28 cellular contexts compared by ENCODE assay signal in the genomic region with DNA sequence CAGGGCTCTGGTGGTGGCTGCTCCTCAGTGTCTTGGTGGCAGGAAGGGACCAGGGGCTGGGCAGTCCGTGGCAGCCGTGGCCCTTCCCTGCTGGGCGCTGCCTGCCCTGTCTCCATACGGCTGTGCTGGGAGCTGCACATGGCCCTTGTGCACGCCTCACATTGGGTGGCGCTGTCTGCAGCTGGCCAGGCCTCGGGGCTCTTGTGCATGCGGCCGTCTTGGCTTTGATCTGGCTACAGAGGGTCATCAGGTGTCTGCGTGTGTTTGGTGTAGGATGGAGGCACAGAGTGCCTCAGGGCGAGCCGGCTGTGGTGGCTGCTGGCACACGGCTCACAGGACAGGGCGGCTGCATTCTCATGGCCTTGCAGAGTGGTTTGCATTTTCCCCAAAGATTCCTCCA. TPM values are rescaled to one million over a fixed set of nuclear protein-coding genes. Genes with fewer than 3 reads are reported as not detected.
"Had no signal": no experiment of that assay in that cellular context is flagged by ENCODE, and none has a peak within 500 bp of the region (broad histone marks: within the 10 kb centered on the region; RNA-seq: fewer than 3 reads in every experiment).

No MANE protein-coding gene starts in this region.

- H3K9me3 ChIP-seq: esophagus squamous epithelium, right atrium auricular region, SK-N-SH, suprapubic skin, tibial artery had no signal

- H3K27ac Mint-ChIP-seq: activated CD4-positive, alpha-beta memory T cell treated with anti-CD3 and anti-CD28 coated beads, Interleukin-2, amount 10 ng/mL, durations not matched to agents 7 days and 5 days; activated CD4-positive, alpha-beta T cell treated with anti-CD3 and anti-CD28 coated beads, Interleukin-2, amount 10 ng/mL, durations not matched to agents 24 days and 14 days; activated T-cell treated with anti-CD3 and anti-CD28 coated beads, Interleukin-2, amount 50 U/mL, for 72 hours; T-helper 1 cell treated with Interleukin-12 subunit alpha and Interleukin-12 subunit beta and Interleukin-4 antibody, amounts not matched to agents 30 μg/mL and 1 μg/mL, for 36 hours had no signal

- H3K27me3 Mint-ChIP-seq: activated CD4-positive, alpha-beta memory T cell treated with anti-CD3 and anti-CD28 coated beads, Interleukin-2, amount 10 ng/mL, durations not matched to agents 7 days and 5 days; activated CD4-positive, alpha-beta T cell treated with anti-CD3 and anti-CD28 coated beads, Interleukin-2, amount 10 ng/mL, durations not matched to agents 24 days and 14 days; naive B cell; stimulated activated naive B cell treated with anti-CD40 and anti-IgM and Interleukin-4, amounts not matched to agents 10 μg/mL and 1 μg/mL and 100 μg/mL, for 72 hours had no signal

- H3K9me3 Mint-ChIP-seq: activated CD4-positive, alpha-beta memory T cell treated with anti-CD3 and anti-CD28 coated beads, Interleukin-2, amount 10 ng/mL, durations not matched to agents 7 days and 5 days; activated CD4-positive, alpha-beta T cell treated with anti-CD3 and anti-CD28 coated beads, Interleukin-2, amount 10 ng/mL, durations not matched to agents 24 days and 14 days; activated naive CD4-positive, alpha-beta T cell treated with anti-CD3 and anti-CD28 coated beads, Interleukin-2, amount 50 U/mL, for 72 hours; activated T-cell treated with anti-CD3 and anti-CD28 coated beads, Interleukin-2, amount 50 U/mL, for 72 hours; naive B cell; stimulated activated naive B cell treated with anti-CD40 and anti-IgM and Interleukin-4, amounts not matched to agents 10 μg/mL and 1 μg/mL and 100 μg/mL, for 72 hours; T-helper 1 cell treated with Interleukin-12 subunit alpha and Interleukin-12 subunit beta and Interleukin-4 antibody, amounts not matched to agents 30 μg/mL and 1 μg/mL, for 36 hours had no signal

- H3K9ac ChIP-seq: SK-N-SH had no signal

- DNase-seq: activated CD4-positive, alpha-beta memory T cell treated with anti-CD3 and anti-CD28 coated beads, Interleukin-2, amount 10 ng/mL, durations not matched to agents 7 days and 5 days; activated CD4-positive, alpha-beta T cell treated with anti-CD3 and anti-CD28 coated beads, Interleukin-2, amount 10 ng/mL, durations not matched to agents 24 days and 14 days; activated CD4-positive, CD25-positive, alpha-beta regulatory T cell treated with anti-CD3 and anti-CD28 coated beads, Interleukin-2, amount 50 U/mL, for 72 hours; activated naive CD4-positive, alpha-beta T cell; activated T-cell treated with anti-CD3 and anti-CD28 coated beads, Interleukin-2, amount 50 U/mL, for 72 hours; central memory CD4-positive, alpha-beta T cell; esophagus squamous epithelium; mammary epithelial cell; naive B cell; SK-N-SH; stimulated activated CD4-positive, alpha-beta T cell treated with anti-CD3 and anti-CD28 coated beads, Interleukin-1b, Interleukin-23, amount 100 ng/mL, for 48 hours; stimulated activated CD4-positive, alpha-beta T cell treated with anti-CD3 and anti-CD28 coated beads, Interleukin-4, amount 100 ng/mL, for 4 hours; stimulated activated naive B cell treated with anti-CD40 and anti-IgM and Interleukin-4, amounts not matched to agents 10 μg/mL and 1 μg/mL and 100 μg/mL, for 72 hours; SW 1271; T1000; tibial artery; WERI-Rb-1 had no signal

- H3K4me3 Mint-ChIP-seq: activated CD4-positive, alpha-beta memory T cell treated with anti-CD3 and anti-CD28 coated beads, Interleukin-2, amount 10 ng/mL, durations not matched to agents 7 days and 5 days; activated CD4-positive, alpha-beta T cell treated with anti-CD3 and anti-CD28 coated beads, Interleukin-2, amount 10 ng/mL, durations not matched to agents 24 days and 14 days; activated T-cell treated with anti-CD3 and anti-CD28 coated beads, Interleukin-2, amount 50 U/mL, for 72 hours; naive B cell; stimulated activated naive B cell treated with anti-CD40 and anti-IgM and Interleukin-4, amounts not matched to agents 10 μg/mL and 1 μg/mL and 100 μg/mL, for 72 hours; T-helper 1 cell treated with Interleukin-12 subunit alpha and Interleukin-12 subunit beta and Interleukin-4 antibody, amounts not matched to agents 30 μg/mL and 1 μg/mL, for 36 hours had no signal

- H3K4me1 ChIP-seq: right atrium auricular region, tibial artery had no signal

- H3K27ac ChIP-seq: esophagus squamous epithelium, right atrium auricular region, suprapubic skin, tibial artery, WERI-Rb-1 had no signal

- ATAC-seq: activated naive CD4-positive, alpha-beta T cell treated with anti-CD3 and anti-CD28 coated beads, Interleukin-2, amount 50 U/mL, for 72 hours; activated T-cell treated with anti-CD3 and anti-CD28 coated beads, Interleukin-2, amount 50 U/mL, for 72 hours; stimulated activated naive B cell treated with anti-CD40 and anti-IgM and Interleukin-4, amounts not matched to agents 10 μg/mL and 1 μg/mL and 100 μg/mL, for 72 hours had no signal

- H3K27me3 ChIP-seq: esophagus squamous epithelium, right atrium auricular region, suprapubic skin, tibial artery had no signal

- H3K4me1 Mint-ChIP-seq: activated CD4-positive, alpha-beta memory T cell treated with anti-CD3 and anti-CD28 coated beads, Interleukin-2, amount 10 ng/mL, durations not matched to agents 7 days and 5 days had no signal

- H3K4me2 ChIP-seq: SK-N-SH, smooth muscle cell had no signal

- H3K4me3 ChIP-seq: esophagus squamous epithelium, right atrium auricular region, smooth muscle cell, suprapubic skin, tibial artery had no signal

RNA-seq across cellular contexts. Expression of a gene that starts 34.8 kb away (rescaled TPM):
- total RNA-seq: activated CD4-positive, alpha-beta memory T cell treated with anti-CD3 and anti-CD28 coated beads, Interleukin-2, amount 10 ng/mL, durations not matched to agents 7 days and 5 days; activated CD4-positive, alpha-beta T cell treated with anti-CD3 and anti-CD28 coated beads, Interleukin-2, amount 10 ng/mL, durations not matched to agents 24 days and 14 days; activated naive CD4-positive, alpha-beta T cell treated with anti-CD3 and anti-CD28 coated beads, Interleukin-2, amount 50 U/mL, for 72 hours; activated T-cell treated with anti-CD3 and anti-CD28 coated beads, Interleukin-2, amount 50 U/mL, for 72 hours; astrocyte; frontal cortex; omental fat pad; pulmonary artery endothelial cell; right atrium auricular region; smooth muscle cell; urinary bladder had no signal
- polyA plus RNA-seq: mammary epithelial cell, neural cell, SK-N-SH, smooth muscle cell, urinary bladder had no signal
